ENCODE assay signal across 10 cellular contexts in genomic region chr1:198258491-198258890, GRCh38.
DNase-seq lines count a peak whose midpoint lies in the region; ATAC-seq and TF ChIP-seq lines count a peak whose summit lies in the region.
"Had no signal": no experiment of that assay in that cellular context is flagged by ENCODE, and none has a peak within 500 bp of the region (broad histone marks: within the 10 kb centered on the region; RNA-seq: fewer than 3 reads in every experiment).

No MANE protein-coding gene starts in this region.

- H3K27ac ChIP-seq in prostate gland, result no peak overlapping the region
- H3K27ac ChIP-seq: neutrophil, thyroid gland had no signal

- no peaks in the 10 kb centered on the region for H3K36me3 ChIP-seq in skeletal muscle satellite cell (ENCODE audit: insufficient read depth, low read length)
- no peaks in the 10 kb centered on the region for H3K36me3 ChIP-seq in prostate gland
- H3K36me3 ChIP-seq: neutrophil, thyroid gland had no signal

- peaks cover 55% of the 10 kb centered on the region for H3K4me1 ChIP-seq in skeletal muscle satellite cell (ENCODE audit: control insufficient read depth, insufficient read depth, low read length)
- no peaks in the 10 kb centered on the region for H3K4me1 ChIP-seq in prostate gland (replicated peaks)
- H3K4me1 ChIP-seq: thyroid gland had no signal

- TF ChIP-seq CTCF in WI38 (IDR thresholded peaks at IDR 0.05; ENCODE audit: low read depth, low read length) (no peak), prostate gland (IDR thresholded peaks at IDR 0.05) (no peak)

- no peaks in the 10 kb centered on the region for H3K27me3 ChIP-seq in skeletal muscle satellite cell (ENCODE audit: control insufficient read depth, insufficient read depth, low read length)
- H3K27me3 ChIP-seq in prostate gland (replicated peaks; ENCODE audit: insufficient read depth), result no peaks in the 10 kb centered on the region
- H3K27me3 ChIP-seq: neutrophil, thyroid gland had no signal

- intact Hi-C loops in prostate gland (cut with DNase I), result no loop called here

- H3K4me2 ChIP-seq in skeletal muscle satellite cell (ENCODE audit: low read length), result peak overlapping the region; percentile 68

- H3K9ac ChIP-seq in skeletal muscle satellite cell (ENCODE audit: low read depth, low read length), result peak overlapping the region; percentile 77

- ATAC-seq in activated CD4-positive, CD25-positive, alpha-beta regulatory T cell treated with anti-CD3 and anti-CD28 coated beads, Interleukin-2, amount 50 U/mL, for 24 hours, result peak; percentile 74 to 78
- ATAC-seq in HG02852 (IDR thresholded peaks at IDR 0.05; ENCODE audit: unreplicated experiment), result peak; percentile 54

- no peak for TF ChIP-seq POLR2A in prostate gland (IDR thresholded peaks at IDR 0.05)

- H3K4me3 ChIP-seq in WI38 (ENCODE audit: low read depth, low read length), result 0 out of 2 replicates have a peak overlapping the region, but pooled peaks have one; percentile 3
- H3K4me3 ChIP-seq in skeletal muscle satellite cell (ENCODE audit: low read length), result peak overlapping the region; percentile 15
- H3K4me3 ChIP-seq in prostate gland, result no peak overlapping the region
- H3K4me3 ChIP-seq: thyroid gland had no signal

- no peak for DNase-seq in activated CD4-positive, CD25-positive, alpha-beta regulatory T cell treated with anti-CD3 and anti-CD28 coated beads, Interleukin-2, amount 50 U/mL, for 72 hours
- DNase-seq in SIG-M5 (lab: John Stamatoyannopoulos, UW), result no peak
- DNase-seq in LoVo (ENCODE audit: low spot score), result no peak
- DNase-seq in prostate gland (ENCODE audit: low spot score), result no peak
- DNase-seq: thyroid gland had no signal

- H3K9me3 ChIP-seq in skeletal muscle satellite cell (replicated peaks; ENCODE audit: low read length), result no peaks in the 10 kb centered on the region
- no peaks in the 10 kb centered on the region for H3K9me3 ChIP-seq in prostate gland
- H3K9me3 ChIP-seq: neutrophil, thyroid gland had no signal

Comparison
In these comparisons a context has a peak if more than half of its experiments do, and no peak if none do; other contexts are left out.
1. H3K4me3 ChIP-seq: peak in WI38 (single experiment) and skeletal muscle satellite cell (single experiment); none in prostate gland (0 of 2).